In genomic region chr7:134781171-134781570, GRCh38 we compare ENCODE assay signal across 13 cellular contexts. TPM values are rescaled to one million over a fixed set of nuclear protein-coding genes. Genes with fewer than 3 reads are reported as not detected.
A peak's percentile ranks its signal among the peaks of the same experiment; 100 is the strongest.
DNase-seq lines count a peak whose midpoint lies in the region; ATAC-seq and TF ChIP-seq lines count a peak whose summit lies in the region.
"Had no signal": no experiment of that assay in that cellular context is flagged by ENCODE, and none has a peak within 500 bp of the region (broad histone marks: within the 10 kb centered on the region; RNA-seq: fewer than 3 reads in every experiment).

No MANE protein-coding gene starts in this region.

- no peaks in the 10 kb centered on the region for H3K9me3 Mint-ChIP-seq in H9
- no peaks in the 10 kb centered on the region for H3K9me3 Mint-ChIP-seq in stimulated activated effector memory CD8-positive, alpha-beta T cell treated with anti-CD3 and anti-CD28 coated beads, Interleukin-12 subunit alpha, Interleukin-12 subunit beta, amount 100 ng/mL, for 72 hours

- peak overlapping the region; percentile 75 for H3K4me2 ChIP-seq in H9 (ENCODE audit: insufficient read depth, insufficient read length, low read length)
- peak overlapping the region; percentile 93 for H3K4me2 ChIP-seq in smooth muscle cell

- H3K27ac ChIP-seq in H9 (ENCODE audit: insufficient read length, low read depth, low read length) (no peak overlapping the region), brain microvascular endothelial cell (peak overlapping the region; percentile 93), iPS-20b (ENCODE audit: low read length) (peak overlapping the region; percentile 58), smooth muscle cell (ENCODE audit: low read depth) (peak overlapping the region; percentile 92)
- H3K27ac ChIP-seq: neutrophil had no signal

- no CpG with 5 or more reads among the region's 2 CpGs for WGBS in H9 (ENCODE audit: extremely low coverage, insufficient read length, low lambda C conversion rate)
- 4% methylated on average over 2 of the region's 2 CpGs for whole genome bisulfite sequencing in smooth muscle cell (ENCODE audit: low lambda C conversion rate)

- H3K9me3 ChIP-seq in H9 (ENCODE audit: control insufficient read depth, low read depth, low read length) (no peaks in the 10 kb centered on the region), iPS-20b (ENCODE audit: insufficient read depth, low read depth, low read length) (no peaks in the 10 kb centered on the region), smooth muscle cell (replicated peaks; ENCODE audit: low read depth) (no peaks in the 10 kb centered on the region)
- H3K9me3 ChIP-seq: neutrophil had no signal

- H4K8ac ChIP-seq in H9 (replicated peaks; ENCODE audit: insufficient read length, low read depth, low read length), result no peak overlapping the region

- H3F3A ChIP-seq in smooth muscle cell (ENCODE audit: low read depth), result peaks cover 61% of the 10 kb centered on the region

- H3K27me3 Mint-ChIP-seq in H9 (ENCODE audit: low read depth), result no peaks in the 10 kb centered on the region

- H3K4me1 Mint-ChIP-seq in H9, result peaks cover 46 to 48% of the 10 kb centered on the region in 2 experiments
- no peaks in the 10 kb centered on the region for H3K4me1 Mint-ChIP-seq in stimulated activated effector memory CD8-positive, alpha-beta T cell treated with anti-CD3 and anti-CD28 coated beads, Interleukin-12 subunit alpha, Interleukin-12 subunit beta, amount 100 ng/mL, for 72 hours

- H3K9ac ChIP-seq in H9 (ENCODE audit: extremely low read depth, insufficient read length, low read length) (peak overlapping the region; percentile 68), iPS-20b (ENCODE audit: low read depth, low read length) (peak overlapping the region; percentile 91), smooth muscle cell (ENCODE audit: low read depth) (peak overlapping the region; percentile 87)

- no peaks in the 10 kb centered on the region for H3K27me3 ChIP-seq in H9 (ENCODE audit: insufficient read depth, low read length)
- H3K27me3 ChIP-seq in brain microvascular endothelial cell (replicated peaks), result no peaks in the 10 kb centered on the region
- H3K27me3 ChIP-seq in iPS-20b (ENCODE audit: insufficient read depth, low read length), result no peaks in the 10 kb centered on the region
- no peaks in the 10 kb centered on the region for H3K27me3 ChIP-seq in smooth muscle cell (ENCODE audit: low read depth)

- TF ChIP-seq CTCF in H9 (conservative IDR thresholded peaks at IDR 0.05) (no peak), brain microvascular endothelial cell (IDR thresholded peaks at IDR 0.05; ENCODE audit: low read depth, low read length, missing control alignments) (no peak), smooth muscle cell (IDR thresholded peaks at IDR 0.05; ENCODE audit: borderline replicate concordance, insufficient read depth, poor library complexity, severe bottlenecking) (no peak)

- H3K27ac Mint-ChIP-seq in H9, result peak overlapping the region in 2 of 3 experiments; percentile 75 to 94; a peak in 5 of 7 replicates
- H3K27ac Mint-ChIP-seq in stimulated activated effector memory CD8-positive, alpha-beta T cell treated with anti-CD3 and anti-CD28 coated beads, Interleukin-12 subunit alpha, Interleukin-12 subunit beta, amount 100 ng/mL, for 72 hours, result no peak overlapping the region

- no peak overlapping the region for H2BK20ac ChIP-seq in H9 (ENCODE audit: low read depth, low read length, poor library complexity, severe bottlenecking)

- no peak overlapping the region for H3K4ac ChIP-seq in H9 (ENCODE audit: low read depth, low read length)

- no peak overlapping the region for H3K23ac ChIP-seq in H9 (ENCODE audit: insufficient read length, low read depth, low read length)

- no peak overlapping the region for H3K56ac ChIP-seq in H9 (ENCODE audit: insufficient read length, low read depth, low read length)

- no peak overlapping the region for H3T11ph ChIP-seq in H9 (ENCODE audit: low read length)

- H2BK5ac ChIP-seq in H9 (ENCODE audit: insufficient read length, low read length), result no peak overlapping the region

- H3K36me3 ChIP-seq in brain microvascular endothelial cell (replicated peaks) (peaks cover 39% of the 10 kb centered on the region), iPS-20b (ENCODE audit: insufficient read depth, low read depth, low read length) (peaks cover 14% of the 10 kb centered on the region), smooth muscle cell (ENCODE audit: low read depth) (no peaks in the 10 kb centered on the region)
- H3K36me3 ChIP-seq: neutrophil had no signal

- H3K79me2 ChIP-seq in H9 (ENCODE audit: insufficient read depth, low read length), result peaks cover 42% of the 10 kb centered on the region; the same call in 1 of the 2 replicates
- peaks cover 71% of the 10 kb centered on the region for H3K79me2 ChIP-seq in smooth muscle cell (ENCODE audit: low read depth)

- peaks cover 4% of the 10 kb centered on the region for H3K79me1 ChIP-seq in H9 (ENCODE audit: insufficient read depth, low read depth, low read length, poor library complexity, severe bottlenecking)

- DNase-seq in H9, result no peak
- DNase-seq in brain microvascular endothelial cell, result no peak
- no peak for DNase-seq in smooth muscle cell (lab: John Stamatoyannopoulos, UW; ENCODE audit: unreplicated experiment)
- no peak for DNase-seq in DMS 273 (lab: John Stamatoyannopoulos, UW; ENCODE audit: unreplicated experiment)
- no peak for DNase-seq in stimulated activated effector memory CD8-positive, alpha-beta T cell treated with anti-CD3 and anti-CD28 coated beads, Interleukin-12 subunit alpha, Interleukin-12 subunit beta, amount 100 ng/mL, for 72 hours (ENCODE audit: low spot score in 2 of 2)
- no peak for DNase-seq in SW 1271 (lab: John Stamatoyannopoulos, UW)
- DNase-seq: activated naive CD4-positive, alpha-beta T cell treated with Interleukin-2 at 50 U/mL for 16 hours; DMS53; foreskin melanocyte; NCI-H1417 had no signal

- H3K18ac ChIP-seq in H9 (ENCODE audit: insufficient read length, low read depth, low read length), result no peak overlapping the region

- H3K4me1 ChIP-seq in H9 (ENCODE audit: insufficient read depth, low read length) (peaks cover 5% of the 10 kb centered on the region), iPS-20b (ENCODE audit: insufficient read depth, low read length) (peaks cover 40% of the 10 kb centered on the region), smooth muscle cell (ENCODE audit: low read depth) (peaks cover 38% of the 10 kb centered on the region)

- H2AK5ac ChIP-seq in H9 (ENCODE audit: insufficient read length, low read length), result no peak overlapping the region

- peak overlapping the region; percentile 74 to 88 for H3K4me3 Mint-ChIP-seq in H9
- no peak overlapping the region for H3K4me3 Mint-ChIP-seq in stimulated activated effector memory CD8-positive, alpha-beta T cell treated with anti-CD3 and anti-CD28 coated beads, Interleukin-12 subunit alpha, Interleukin-12 subunit beta, amount 100 ng/mL, for 72 hours

- ATAC-seq in stimulated activated effector memory CD8-positive, alpha-beta T cell treated with anti-CD3 and anti-CD28 coated beads, Interleukin-12 subunit alpha, Interleukin-12 subunit beta, amount 100 ng/mL, for 72 hours, result no peak
- ATAC-seq in GM19397 (IDR thresholded peaks at IDR 0.05; ENCODE audit: unreplicated experiment), result no peak

- H3K14ac ChIP-seq in H9 (ENCODE audit: insufficient read depth, low read length), result no peak overlapping the region

- no peak overlapping the region for H2BK120ac ChIP-seq in H9 (ENCODE audit: low read depth, low read length, poor library complexity, severe bottlenecking)

- no peak overlapping the region for H4K5ac ChIP-seq in H9 (ENCODE audit: insufficient read length, low read depth, low read length)

- peak overlapping the region; percentile 82 for H3K4me3 ChIP-seq in brain microvascular endothelial cell (ENCODE audit: low read depth, low read length)
- H3K4me3 ChIP-seq in iPS-20b (ENCODE audit: low read length), result peak overlapping the region; percentile 83
- peak overlapping the region; percentile 89 for H3K4me3 ChIP-seq in smooth muscle cell

- H2BK15ac ChIP-seq in H9 (ENCODE audit: low read depth, low read length), result no peak overlapping the region

- in situ Hi-C loops in brain microvascular endothelial cell (cut with HindIII; ENCODE audit: low pct_ligation_motif_present, low sequenced_read_pairs), result no loop called here

- no peak overlapping the region for H4K91ac ChIP-seq in H9 (ENCODE audit: insufficient read length, low read depth, low read length)

- H2AFZ ChIP-seq in H9 (ENCODE audit: low read length) (no peak overlapping the region), smooth muscle cell (ENCODE audit: low read depth) (no peak overlapping the region)

- H2BK12ac ChIP-seq in H9 (ENCODE audit: insufficient read length, low read depth, low read length), result no peak overlapping the region

- H3K23me2 ChIP-seq in H9 (ENCODE audit: insufficient read length, low read depth, low read length, poor library complexity, severe bottlenecking), result peaks cover 3% of the 10 kb centered on the region

- H3K36me3 Mint-ChIP-seq in H9 (ENCODE audit: insufficient read depth in 1 of 3, low read depth in 3 of 3), result peaks cover 0 to 6% (median 3%) of the 10 kb centered on the region in 3 experiments; a peak in 1 of 7 replicates
- H3K36me3 Mint-ChIP-seq in stimulated activated effector memory CD8-positive, alpha-beta T cell treated with anti-CD3 and anti-CD28 coated beads, Interleukin-12 subunit alpha, Interleukin-12 subunit beta, amount 100 ng/mL, for 72 hours, result no peaks in the 10 kb centered on the region

- no peaks in the 10 kb centered on the region for H4K20me1 ChIP-seq in H9 (ENCODE audit: control insufficient read depth, insufficient read depth, insufficient read length)
- H4K20me1 ChIP-seq in smooth muscle cell (ENCODE audit: low read depth), result peaks cover 67% of the 10 kb centered on the region

RNA-seq across cellular contexts. Expression of gene CALD1, which starts 1.7 kb away (rescaled TPM):
- total RNA-seq in H9 (2021) (107 and 118 TPM in 2 replicates), smooth muscle cell (948 and 1,024 TPM in 2 replicates)
- 1,552 and 1,869 TPM in 2 replicates for polyA plus RNA-seq in smooth muscle cell
